In the genomic region with DNA sequence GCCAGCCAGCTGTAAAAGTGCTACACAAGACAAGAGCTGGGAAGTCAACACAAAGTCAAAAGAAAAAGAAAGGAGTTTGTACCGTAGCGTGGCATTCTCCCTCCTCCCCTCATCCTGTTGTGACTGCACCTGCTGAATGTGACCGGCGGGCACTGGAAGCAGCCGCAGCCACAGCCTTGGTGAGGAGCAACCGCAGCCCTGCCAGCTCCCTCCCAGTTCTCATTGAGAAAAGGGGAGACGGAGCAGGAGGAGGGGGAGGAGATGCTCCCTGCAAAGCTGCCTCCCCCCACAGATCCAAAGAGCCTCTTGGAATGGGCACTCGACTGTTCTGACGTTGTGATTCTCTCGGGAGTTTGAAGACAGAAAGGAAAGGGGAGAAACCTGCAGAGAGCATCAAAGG, we compare ENCODE assay signal across 9 cellular contexts.
DNase-seq lines count a peak whose midpoint lies in the region; ATAC-seq and TF ChIP-seq lines count a peak whose summit lies in the region.
"Had no signal": no experiment of that assay in that cellular context is flagged by ENCODE, and none has a peak within 500 bp of the region (broad histone marks: within the 10 kb centered on the region; RNA-seq: fewer than 3 reads in every experiment).

No MANE protein-coding gene starts in this region.

- DNase-seq in GM23248 (peak; percentile 6), NCI-H510A treated with DMSO at 0.1 percent for 48 hours (lab: John Stamatoyannopoulos, UW) (peak; percentile 45), testis (no peak), immature natural killer cell (no peak), HuH-7 (ENCODE audit: low spot score) (no peak)
- DNase-seq: activated CD8-positive, alpha-beta T cell treated with anti-CD3 and anti-CD28 coated beads for 36 hours had no signal

- H4K20me1 ChIP-seq in GM23248 (ENCODE audit: insufficient read depth) = no peaks in the 10 kb centered on the region

- peaks cover 31% of the 10 kb centered on the region for H3K4me1 ChIP-seq in GM23248 (ENCODE audit: insufficient read depth)
- peaks cover 4% of the 10 kb centered on the region for H3K4me1 ChIP-seq in iPS-15b (ENCODE audit: control insufficient read depth, insufficient read depth, low read length)
- H3K4me1 ChIP-seq in skeletal muscle satellite cell (ENCODE audit: control insufficient read depth, insufficient read depth, low read length) = peaks cover 19% of the 10 kb centered on the region
- H3K4me1 ChIP-seq in testis = no peaks in the 10 kb centered on the region

- H3K27me3 Mint-ChIP-seq in immature natural killer cell (ENCODE audit: low read depth in 3 of 3) = peaks cover 0 to 2% (median 1%) of the 10 kb centered on the region in 3 donors

- H3K9me3 ChIP-seq in GM23248 (ENCODE audit: low read depth) = no peaks in the 10 kb centered on the region
- no peaks in the 10 kb centered on the region for H3K9me3 ChIP-seq in iPS-15b (ENCODE audit: control insufficient read depth, insufficient read depth, low read length)
- no peaks in the 10 kb centered on the region for H3K9me3 ChIP-seq in skeletal muscle satellite cell (replicated peaks; ENCODE audit: low read length)
- H3K9me3 ChIP-seq in testis = no peaks in the 10 kb centered on the region

- no peak overlapping the region for H3K27ac ChIP-seq in GM23248
- H3K27ac ChIP-seq in testis = no peak overlapping the region

- 49 to 50% methylated on average over 10 of the region's 10 CpGs for WGBS in GM23248 (ENCODE audit: low coverage in 1 of 2, low lambda C conversion rate in 2 of 2, missing lambda C conversion rate in 2 of 2), 2 experiments
- 18 to 51% methylated on average over 10 of the region's 10 CpGs for WGBS in testis, 2 donors

- H3K4me3 ChIP-seq in GM23248 (no peak overlapping the region), iPS-15b (ENCODE audit: low read depth, low read length) (peak overlapping the region; percentile 23), skeletal muscle satellite cell (ENCODE audit: low read length) (no peak overlapping the region), testis (peak overlapping the region in 1 of 2 donors; percentile 2)

- H3K4me1 Mint-ChIP-seq in immature natural killer cell = peaks cover 0 to 1% of the 10 kb centered on the region in 2 donors

- no peak for ATAC-seq in GM21447 (IDR thresholded peaks at IDR 0.05; ENCODE audit: unreplicated experiment)
- ATAC-seq: activated CD8-positive, alpha-beta T cell treated with anti-CD3 and anti-CD28 coated beads for 36 hours had no signal

- intact Hi-C loops in testis (cut with DNase I; ENCODE audit: low total_unique reads) = no loop called here

- peaks cover 0 to 16% (median 4%) of the 10 kb centered on the region in 6 donors for H3K9me3 Mint-ChIP-seq in immature natural killer cell
- H3K9me3 Mint-ChIP-seq: activated CD8-positive, alpha-beta T cell treated with anti-CD3 and anti-CD28 coated beads for 36 hours had no signal

- H3K9ac ChIP-seq in GM23248 (no peak overlapping the region), iPS-15b (ENCODE audit: low read depth, low read length) (no peak overlapping the region), skeletal muscle satellite cell (ENCODE audit: low read depth, low read length) (no peak overlapping the region)

- no peak for TF ChIP-seq POLR2A in testis (IDR thresholded peaks at IDR 0.05)

- H3K9me2 ChIP-seq in GM23248 (ENCODE audit: insufficient read depth) = no peaks in the 10 kb centered on the region

- H3K4me3 Mint-ChIP-seq in immature natural killer cell = peak overlapping the region in 1 of 5 donors; percentile 1
- H3K4me3 Mint-ChIP-seq: activated CD8-positive, alpha-beta T cell treated with anti-CD3 and anti-CD28 coated beads for 36 hours had no signal

- no peak overlapping the region for H2AFZ ChIP-seq in GM23248

- in situ Hi-C loops in GM23248 (cut with MboI) = no loop called here

- H3K4me2 ChIP-seq in GM23248 (ENCODE audit: unreplicated experiment) (no peak overlapping the region), skeletal muscle satellite cell (ENCODE audit: low read length) (peak overlapping the region; percentile 44)

- no peak for TF ChIP-seq CTCF in testis (IDR thresholded peaks at IDR 0.05)

- peaks cover 33% of the 10 kb centered on the region; the same call in 1 of the 2 replicates for H3K79me2 ChIP-seq in GM23248 (ENCODE audit: insufficient read depth)

- no peaks in the 10 kb centered on the region for H3K36me3 Mint-ChIP-seq in immature natural killer cell

- H3K27me3 ChIP-seq in GM23248 (replicated peaks; ENCODE audit: insufficient read depth) (no peaks in the 10 kb centered on the region), iPS-15b (ENCODE audit: control insufficient read depth, insufficient read depth, low read length) (no peaks in the 10 kb centered on the region), skeletal muscle satellite cell (ENCODE audit: control insufficient read depth, insufficient read depth, low read length) (no peaks in the 10 kb centered on the region), testis (no peaks in the 10 kb centered on the region)

- H3K36me3 ChIP-seq in GM23248 (ENCODE audit: low read depth) (no peaks in the 10 kb centered on the region; the same call in 1 of the 2 replicates), iPS-15b (ENCODE audit: control insufficient read depth, insufficient read depth, low read length) (no peaks in the 10 kb centered on the region), skeletal muscle satellite cell (ENCODE audit: insufficient read depth, low read length) (no peaks in the 10 kb centered on the region), testis (ENCODE audit: low read depth, missing control alignments) (no peaks in the 10 kb centered on the region)

- H3K27ac Mint-ChIP-seq in immature natural killer cell = no peak overlapping the region
- H3K27ac Mint-ChIP-seq: activated CD8-positive, alpha-beta T cell treated with anti-CD3 and anti-CD28 coated beads for 36 hours had no signal

- H3F3A ChIP-seq in GM23248 (ENCODE audit: insufficient read depth) = 0 out of 2 replicates have a peak, but pooled peaks cover 6% of the 10 kb centered on the region

Comparison
In these comparisons a context has a peak if more than half of its experiments do, and no peak if none do; other contexts are left out.
1. DNase-seq: peak in GM23248 (single experiment) and NCI-H510A treated with DMSO at 0.1 percent for 48 hours (single experiment); none in testis (single experiment), immature natural killer cell (0 of 3) and HuH-7 (single experiment).